In the genomic region with DNA sequence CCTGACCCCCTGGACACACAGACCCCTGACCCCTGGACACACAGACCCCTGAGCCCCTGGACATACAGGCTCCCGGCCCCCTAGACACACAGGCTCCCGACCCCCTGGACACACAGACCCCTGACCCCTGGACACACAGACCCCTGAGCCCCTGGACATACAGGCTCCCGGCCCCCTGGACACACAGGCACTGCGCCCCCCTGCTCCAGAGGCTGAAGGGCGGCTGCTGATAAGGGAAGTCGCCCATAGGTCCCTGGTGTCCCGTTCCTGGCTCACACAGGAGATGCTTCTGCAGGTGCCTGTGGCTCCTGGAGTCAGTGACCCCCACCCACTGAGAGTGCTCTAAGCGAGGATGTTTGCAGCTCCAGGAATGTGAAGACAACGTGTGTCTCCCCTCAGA, we compare ENCODE assay signal across 17 cellular contexts. TPM values are rescaled to one million over a fixed set of nuclear protein-coding genes. Genes with fewer than 3 reads are reported as not detected.
DNase-seq lines count a peak whose midpoint lies in the region; ATAC-seq and TF ChIP-seq lines count a peak whose summit lies in the region.
"Had no signal": no experiment of that assay in that cellular context is flagged by ENCODE, and none has a peak within 500 bp of the region (broad histone marks: within the 10 kb centered on the region; RNA-seq: fewer than 3 reads in every experiment).

No MANE protein-coding gene starts in this region.

- no peak for DNase-seq in activated CD8-positive, alpha-beta memory T cell treated with anti-CD3 and anti-CD28 coated beads, Interleukin-2, amount 10 ng/mL, durations not matched to agents 7 days and 5 days
- DNase-seq in activated CD8-positive, alpha-beta memory T cell treated with anti-CD3 and anti-CD28 coated beads, Interleukin-2, amount 50 U/mL, for 4 hours, result no peak
- DNase-seq in CD4-positive, alpha-beta T cell, result no peak
- DNase-seq in OCI-M2 (lab: John Stamatoyannopoulos, UW; ENCODE audit: unreplicated experiment) (no peak), HEK293T (ENCODE audit: extremely low spot score) (no peak)
- DNase-seq: Calu3; CD8-positive, alpha-beta T cell; DMS79 treated with DMSO at 0.1 percent for 48 hours; GF-D8; GOT3; H7 had no signal

- no peaks in the 10 kb centered on the region for H3K27me3 Mint-ChIP-seq in activated CD8-positive, alpha-beta memory T cell treated with anti-CD3 and anti-CD28 coated beads, Interleukin-2, amount 10 ng/mL, durations not matched to agents 7 days and 5 days
- no peaks in the 10 kb centered on the region for H3K27me3 Mint-ChIP-seq in CD4-positive, alpha-beta T cell

- H3K36me3 ChIP-seq in muscle layer of colon (ENCODE audit: insufficient read depth, low read length), result no peaks in the 10 kb centered on the region
- H3K36me3 ChIP-seq in stomach smooth muscle (ENCODE audit: control insufficient read depth in 2 of 2, insufficient read depth in 2 of 2, low read length in 2 of 2), result peaks cover 4 to 10% of the 10 kb centered on the region in 2 donors

- peak overlapping the region; percentile 28 for H3K27ac Mint-ChIP-seq in activated CD8-positive, alpha-beta memory T cell treated with anti-CD3 and anti-CD28 coated beads, Interleukin-2, amount 10 ng/mL, durations not matched to agents 7 days and 5 days
- H3K27ac Mint-ChIP-seq in CD4-positive, alpha-beta T cell, result peak overlapping the region; percentile 30
- H3K27ac Mint-ChIP-seq: CD8-positive, alpha-beta T cell had no signal

- H3K4me1 Mint-ChIP-seq in activated CD8-positive, alpha-beta memory T cell treated with anti-CD3 and anti-CD28 coated beads, Interleukin-2, amount 10 ng/mL, durations not matched to agents 7 days and 5 days, result peaks cover 23% of the 10 kb centered on the region
- H3K4me1 Mint-ChIP-seq in CD4-positive, alpha-beta T cell (ENCODE audit: low read depth), result peaks cover 32% of the 10 kb centered on the region

- POLR2A ChIA-PET in CD4-positive, alpha-beta T cell (lab: Charles Lee), result no interaction called here
- POLR2A ChIA-PET in HEK293T (lab: Yijun Ruan, JAX), result no interaction called here

- H3K27ac ChIP-seq in CD4-positive, alpha-beta T cell (ENCODE audit: low read depth, low read length), result no peak overlapping the region
- H3K27ac ChIP-seq in muscle layer of colon (ENCODE audit: low read depth, low read length) (peak overlapping the region; percentile 1), stomach smooth muscle (ENCODE audit: low read length) (peak overlapping the region; percentile 99)
- H3K27ac ChIP-seq: 22Rv1, A549, BLaER1 had no signal

- no peak for ATAC-seq in activated CD8-positive, alpha-beta memory T cell treated with anti-CD3 and anti-CD28 coated beads, Interleukin-2, amount 10 ng/mL, durations not matched to agents 7 days and 5 days
- no peak for ATAC-seq in CD4-positive, alpha-beta T cell (ENCODE audit: poor library complexity)
- ATAC-seq: A549; CD8-positive, alpha-beta T cell had no signal

- no peak overlapping the region for H3K4me3 Mint-ChIP-seq in activated CD8-positive, alpha-beta memory T cell treated with anti-CD3 and anti-CD28 coated beads, Interleukin-2, amount 10 ng/mL, durations not matched to agents 7 days and 5 days
- H3K4me3 Mint-ChIP-seq in CD4-positive, alpha-beta T cell, result no peak overlapping the region
- H3K4me3 Mint-ChIP-seq: CD14-positive monocyte; CD8-positive, alpha-beta T cell had no signal

- H3K9ac ChIP-seq in muscle layer of colon (ENCODE audit: low read length) (no peak overlapping the region), stomach smooth muscle (ENCODE audit: low read length in 2 of 2) (no peak overlapping the region)
- H3K9ac ChIP-seq: BLaER1 had no signal

- no peaks in the 10 kb centered on the region for H3K27me3 ChIP-seq in CD4-positive, alpha-beta T cell (ENCODE audit: control insufficient read depth, insufficient read depth, low read length)
- no peaks in the 10 kb centered on the region for H3K27me3 ChIP-seq in muscle layer of colon (ENCODE audit: control insufficient read depth in 1 of 2, insufficient read depth in 2 of 2, low read length in 2 of 2)
- H3K27me3 ChIP-seq in stomach smooth muscle (ENCODE audit: control insufficient read depth in 1 of 2, insufficient read depth in 2 of 2, low read length in 2 of 2), result no peaks in the 10 kb centered on the region
- H3K27me3 ChIP-seq: BLaER1 had no signal

- no peaks in the 10 kb centered on the region for H3K9me3 Mint-ChIP-seq in activated CD8-positive, alpha-beta memory T cell treated with anti-CD3 and anti-CD28 coated beads, Interleukin-2, amount 10 ng/mL, durations not matched to agents 7 days and 5 days (ENCODE audit: low read depth)
- no peaks in the 10 kb centered on the region for H3K9me3 Mint-ChIP-seq in CD4-positive, alpha-beta T cell
- H3K9me3 Mint-ChIP-seq: CD14-positive monocyte; CD8-positive, alpha-beta T cell had no signal

- peaks cover 30% of the 10 kb centered on the region for H3K4me1 ChIP-seq in muscle layer of colon (ENCODE audit: insufficient read depth, low read length)
- peaks cover 58% of the 10 kb centered on the region for H3K4me1 ChIP-seq in stomach smooth muscle (ENCODE audit: control insufficient read depth, insufficient read depth, low read length)

- TF ChIP-seq CTCF in CD4-positive, alpha-beta T cell (IDR thresholded peaks at IDR 0.05), result no peak

- H3K4me3 ChIP-seq in muscle layer of colon (ENCODE audit: low read depth in 1 of 2, low read length in 2 of 2), result no peak overlapping the region
- no peak overlapping the region for H3K4me3 ChIP-seq in stomach smooth muscle (ENCODE audit: low read length in 2 of 2)
- H3K4me3 ChIP-seq: A549, BLaER1 had no signal

- intact Hi-C loops in CD4-positive, alpha-beta T cell (cut with DNase I, micrococcal nuclease), result no loop called here

- no peaks in the 10 kb centered on the region for H3K9me3 ChIP-seq in CD4-positive, alpha-beta T cell (ENCODE audit: control insufficient read depth, low read length)
- H3K9me3 ChIP-seq in muscle layer of colon (ENCODE audit: low read length) (no peaks in the 10 kb centered on the region), stomach smooth muscle (ENCODE audit: control insufficient read depth in 2 of 2, low read length in 2 of 2) (no peaks in the 10 kb centered on the region)
- H3K9me3 ChIP-seq: A549, BLaER1 had no signal

- H3K36me3 Mint-ChIP-seq in activated CD8-positive, alpha-beta memory T cell treated with anti-CD3 and anti-CD28 coated beads, Interleukin-2, amount 10 ng/mL, durations not matched to agents 7 days and 5 days, result peaks cover 5% of the 10 kb centered on the region
- H3K36me3 Mint-ChIP-seq in CD4-positive, alpha-beta T cell (ENCODE audit: low read depth), result peaks cover 24% of the 10 kb centered on the region

- CTCF ChIA-PET in activated CD8-positive, alpha-beta memory T cell treated with anti-CD3 and anti-CD28 coated beads, Interleukin-2, amount 10 ng/mL, durations not matched to agents 7 days and 5 days (lab: Charles Lee), result no interaction called here
- CTCF ChIA-PET in CD4-positive, alpha-beta T cell (lab: Charles Lee), result interaction anchor here (0.9 kb wide), 1 partner anchor 130 kb away, joined by 3 read pairs; no protein-coding TSS in a partner anchor
- CTCF ChIA-PET in HEK293T (lab: Yijun Ruan, JAX), result no interaction called here

TF ChIP-seq in HEK293T, 16 proteins besides CTCF, POLR2A, EP300 and RAD21:
- TF ChIP-seq SP1 (IDR thresholded peaks at IDR 0.05) (no peak), NFRKB (IDR thresholded peaks at IDR 0.05) (no peak), SUZ12 (IDR thresholded peaks at IDR 0.05) (no peak), TARDBP (IDR thresholded peaks at IDR 0.05) (no peak), HDGF (IDR thresholded peaks at IDR 0.05; ENCODE audit: borderline replicate concordance) (no peak), ARNT (IDR thresholded peaks at IDR 0.05) (no peak), FOXA1 (IDR thresholded peaks at IDR 0.05) (no peak), BHLHE40 (IDR thresholded peaks at IDR 0.05; ENCODE audit: borderline replicate concordance) (no peak), FOXK2 (IDR thresholded peaks at IDR 0.05) (no peak), LEF1 (IDR thresholded peaks at IDR 0.05; ENCODE audit: borderline replicate concordance) (no peak), ELF4 (IDR thresholded peaks at IDR 0.05) (no peak), ZNF384 (IDR thresholded peaks at IDR 0.05) (no peak), CTBP1 (IDR thresholded peaks at IDR 0.05; ENCODE audit: borderline replicate concordance) (no peak)

RNA-seq across cellular contexts. Expression of a gene that starts 3.7 kb away (rescaled TPM):
- 10 to 100 TPM; 51.2 to 57.5 TPM for total RNA-seq in activated CD8-positive, alpha-beta memory T cell treated with anti-CD3 and anti-CD28 coated beads, Interleukin-2, amount 10 ng/mL, durations not matched to agents 7 days and 5 days
- 100 to 1,000 TPM in 1 of 2 experiments, 10 to 100 TPM in 1; 93.5 to 102 TPM for total RNA-seq in CD4-positive, alpha-beta T cell
